Comparison of ENCODE assay signal across 24 cellular contexts in the genomic region with DNA sequence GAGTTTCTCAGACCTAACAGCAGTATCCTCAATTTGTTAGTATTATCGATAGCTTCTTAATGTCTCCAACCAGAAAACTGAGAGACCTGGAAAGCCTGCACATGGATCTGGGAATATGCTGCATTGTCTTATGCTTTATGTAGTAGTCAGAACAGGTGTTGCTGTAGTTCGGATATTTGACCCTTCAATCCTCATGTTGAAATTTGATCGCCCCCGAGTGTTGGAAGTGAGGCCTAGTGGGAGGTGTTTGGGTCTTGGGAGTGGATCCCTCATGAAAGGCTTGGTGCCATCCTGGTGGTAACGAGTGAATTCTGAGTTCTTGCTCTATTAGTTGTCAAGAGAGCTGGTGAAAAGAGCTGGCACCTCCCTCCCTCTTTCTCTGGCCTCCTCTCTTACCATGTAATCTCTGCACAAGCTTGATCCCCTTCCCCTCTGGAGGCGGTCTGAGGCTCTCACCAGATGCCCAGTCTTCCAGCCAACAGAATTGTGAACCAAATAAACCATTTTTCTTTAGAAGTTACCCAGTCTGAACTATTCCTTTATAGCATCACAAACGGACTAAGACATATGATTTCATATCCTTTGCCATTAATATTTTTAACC.
A peak's percentile ranks its signal among the peaks of the same experiment; 100 is the strongest.
DNase-seq lines count a peak whose midpoint lies in the region; ATAC-seq and TF ChIP-seq lines count a peak whose summit lies in the region.
"Had no signal": no experiment of that assay in that cellular context is flagged by ENCODE, and none has a peak within 500 bp of the region (broad histone marks: within the 10 kb centered on the region; RNA-seq: fewer than 3 reads in every experiment).

No MANE protein-coding gene starts in this region.

- H3K27me3 Mint-ChIP-seq in nephron progenitor cell (ENCODE audit: low read depth, poor library complexity), result no peaks in the 10 kb centered on the region
- H3K27me3 Mint-ChIP-seq: CD4-positive, alpha-beta T cell had no signal

- no peak overlapping the region for H3K4me3 Mint-ChIP-seq in nephron progenitor cell
- H3K4me3 Mint-ChIP-seq: CD4-positive, alpha-beta T cell had no signal

- H3K36me3 Mint-ChIP-seq in nephron progenitor cell (ENCODE audit: low read depth), result no peaks in the 10 kb centered on the region

- peaks cover 55% of the 10 kb centered on the region for H3K4me1 Mint-ChIP-seq in nephron progenitor cell

- no peak for ATAC-seq in GM18517 (IDR thresholded peaks at IDR 0.05; ENCODE audit: unreplicated experiment)
- ATAC-seq: HepG2 had no signal

- H3K27ac Mint-ChIP-seq in nephron progenitor cell, result peak overlapping the region; percentile 62
- H3K27ac Mint-ChIP-seq: CD4-positive, alpha-beta T cell had no signal

- no peaks in the 10 kb centered on the region for H3K9me3 Mint-ChIP-seq in nephron progenitor cell
- H3K9me3 Mint-ChIP-seq: CD4-positive, alpha-beta T cell had no signal

- TF ChIP-seq CTCF in nephron progenitor cell (IDR thresholded peaks at IDR 0.05), result no peak

- DNase-seq in NCI-H128 (lab: John Stamatoyannopoulos, UW; ENCODE audit: unreplicated experiment) (peak; percentile 32), NCI-H2107 treated with DMSO at 0.1 percent for 48 hours (lab: John Stamatoyannopoulos, UW; ENCODE audit: unreplicated experiment) (peak; percentile 89), NCI-H510A treated with DMSO at 0.1 percent for 48 hours (lab: John Stamatoyannopoulos, UW) (peak; percentile 47), nephron progenitor cell (no peak), SW480 (ENCODE audit: low spot score) (no peak), Ammon's horn (ENCODE audit: low spot score) (no peak)
- DNase-seq in activated CD8-positive, alpha-beta memory T cell treated with anti-CD3 and anti-CD28 coated beads for 24 hours, result no peak
- DNase-seq: Caco-2; CD4-positive, alpha-beta T cell; DND-41; GOT3; KBM-7; MM.1S; NCI-H1048; NCI-H1436; NCI-H187 treated with DMSO at 0.1 percent for 48 hours; NCI-H345; NCI-H748 treated with DMSO at 0.1 percent for 48 hours; PC-9; RPMI8226; SHP77 treated with DMSO at 0.1 percent for 48 hours; SK-N-SH had no signal

Comparison
In these comparisons a context has a peak if more than half of its experiments do, and no peak if none do; other contexts are left out.
1. DNase-seq: peak in NCI-H128 (single experiment), NCI-H2107 treated with DMSO at 0.1 percent for 48 hours (single experiment) and NCI-H510A treated with DMSO at 0.1 percent for 48 hours (single experiment); none in nephron progenitor cell (single experiment), SW480 (single experiment), Ammon's horn (single experiment) and activated CD8-positive, alpha-beta memory T cell treated with anti-CD3 and anti-CD28 coated beads for 24 hours (single experiment).